Comparison of ENCODE assay signal across 2 cellular contexts in genomic region chr14:65000868-65001600, GRCh38.
TF ChIP-seq lines count a peak whose summit lies in the region.

No MANE protein-coding gene starts in this region.

TF ChIP-seq in SK-N-SH treated with all-trans-retinoic acid at 6 μM for 48 hours, 23 proteins besides CTCF, POLR2A, EP300 and RAD21:
- TF ChIP-seq PPARA (CRISPR knock-in tag; IDR thresholded peaks at IDR 0.05; ENCODE audit: borderline replicate concordance), result no peak
- TF ChIP-seq SNAI2 (CRISPR knock-in tag; IDR thresholded peaks at IDR 0.05), result no peak

TF ChIP-seq in SK-N-SH, 30 proteins besides CTCF, POLR2A, EP300 and RAD21:
- TF ChIP-seq SMC3 (IDR thresholded peaks at IDR 0.05; ENCODE audit: low read depth, low read length) (no peak), NRF1 (IDR thresholded peaks at IDR 0.05; ENCODE audit: low read depth, low read length) (no peak), SIN3A (IDR thresholded peaks at IDR 0.05; ENCODE audit: borderline replicate concordance, low read depth, low read length) (no peak)
